Comparison of ENCODE assay signal across 25 cellular contexts in genomic region chr1:150389650-150390049, GRCh38. TPM values are rescaled to one million over a fixed set of nuclear protein-coding genes. Genes with fewer than 3 reads are reported as not detected.
A peak's percentile ranks its signal among the peaks of the same experiment; 100 is the strongest.
DNase-seq lines count a peak whose midpoint lies in the region; ATAC-seq, FAIRE-seq and TF ChIP-seq lines count a peak whose summit lies in the region.
"Had no signal": no experiment of that assay in that cellular context is flagged by ENCODE, and none has a peak within 500 bp of the region (broad histone marks: within the 10 kb centered on the region; RNA-seq: fewer than 3 reads in every experiment).

No MANE protein-coding gene starts in this region.

- SMC1A ChIA-PET in GM12878 (lab: Charles Lee; ENCODE audit: uncharacterized antibody, unreplicated experiment), result interaction anchor here (0.9 to 1.5 kb wide), 3 partner anchors 12 to 26 kb away, joined by 3 to 5 read pairs (median 4); partner anchors contain the start of gene RPRD2

- DNase-seq in activated naive CD8-positive, alpha-beta T cell treated with anti-CD3 and anti-CD28 coated beads for 36 hours, result no peak
- no peak for DNase-seq in activated naive CD8-positive, alpha-beta T cell treated with anti-CD3 and anti-CD28 coated beads, Interleukin-2, amount 50 U/mL, for 24 hours
- DNase-seq in GM12878 (ENCODE audit: low read depth, low spot score), result no peak
- no peak for DNase-seq in left lung
- no peak for DNase-seq in stimulated activated naive B cell treated with anti-CD40 and anti-IgM and Interleukin-4, amounts not matched to agents 10 μg/mL and 1 μg/mL and 100 μg/mL, for 72 hours
- no peak for DNase-seq in HFFc6
- DNase-seq in GM12892 (ENCODE audit: insufficient read length), result no peak
- DNase-seq: activated CD4-positive, alpha-beta memory T cell treated with anti-CD3 and anti-CD28 coated beads for 36 hours; C1 segment of cervical spinal cord; dermis blood vessel endothelial cell; foreskin keratinocyte; hippocampal formation; islet precursor cell; Karpas-422; NCI-H1048; NCI-H2029; NCI-H446; occipital lobe; right lobe of liver; T-helper 2 cell; WERI-Rb-1 had no signal

- H3K4me3 Mint-ChIP-seq in activated naive CD8-positive, alpha-beta T cell treated with anti-CD3 and anti-CD28 coated beads for 36 hours, result no peak overlapping the region
- no peak overlapping the region for H3K4me3 Mint-ChIP-seq in activated naive CD8-positive, alpha-beta T cell treated with anti-CD3 and anti-CD28 coated beads, Interleukin-2, amount 50 U/mL, for 24 hours
- no peak overlapping the region for H3K4me3 Mint-ChIP-seq in stimulated activated naive B cell treated with anti-CD40 and anti-IgM and Interleukin-4, amounts not matched to agents 10 μg/mL and 1 μg/mL and 100 μg/mL, for 72 hours
- H3K4me3 Mint-ChIP-seq in HFFc6, result no peak overlapping the region
- H3K4me3 Mint-ChIP-seq: activated CD4-positive, alpha-beta memory T cell treated with anti-CD3 and anti-CD28 coated beads for 36 hours; activated naive CD8-positive, alpha-beta T cell had no signal

- RAD21 ChIA-PET in GM12878 (lab: Charles Lee; ENCODE audit: unreplicated experiment), result no interaction called here

- no peaks in the 10 kb centered on the region; the same call in 2 of the 3 replicates for H3K9me3 ChIP-seq in GM12878 (replicated peaks; ENCODE audit: control insufficient read depth, insufficient read depth, low read length)
- no peaks in the 10 kb centered on the region for H3K9me3 ChIP-seq in left lung
- H3K9me3 ChIP-seq: right lobe of liver had no signal

- no peak for TF ChIP-seq EP300 in GM12878 (IDR thresholded peaks at IDR 0.05; ENCODE audit: borderline replicate concordance in 1 of 2, control insufficient read depth in 1 of 2, low read depth in 2 of 2, low read length in 2 of 2)

- FAIRE-seq in GM12878 (lab: Jason Lieb, UNC) (no peak), GM12892 (lab: Jason Lieb, UNC) (no peak)

- no peak for TF ChIP-seq RAD21 in GM12878 (IDR thresholded peaks at IDR 0.05; ENCODE audit: insufficient read depth, low read depth, low read length)

- H3K27ac Mint-ChIP-seq in activated naive CD8-positive, alpha-beta T cell treated with anti-CD3 and anti-CD28 coated beads for 36 hours, result peak overlapping the region; percentile 1
- no peak overlapping the region for H3K27ac Mint-ChIP-seq in activated naive CD8-positive, alpha-beta T cell treated with anti-CD3 and anti-CD28 coated beads, Interleukin-2, amount 50 U/mL, for 24 hours
- H3K27ac Mint-ChIP-seq in stimulated activated naive B cell treated with anti-CD40 and anti-IgM and Interleukin-4, amounts not matched to agents 10 μg/mL and 1 μg/mL and 100 μg/mL, for 72 hours, result peak overlapping the region; percentile 28
- no peak overlapping the region for H3K27ac Mint-ChIP-seq in HFFc6
- H3K27ac Mint-ChIP-seq: activated CD4-positive, alpha-beta memory T cell treated with anti-CD3 and anti-CD28 coated beads for 36 hours; activated naive CD8-positive, alpha-beta T cell had no signal

- H3K27me3 Mint-ChIP-seq in activated naive CD8-positive, alpha-beta T cell treated with anti-CD3 and anti-CD28 coated beads for 36 hours, result no peaks in the 10 kb centered on the region
- no peaks in the 10 kb centered on the region for H3K27me3 Mint-ChIP-seq in activated naive CD8-positive, alpha-beta T cell treated with anti-CD3 and anti-CD28 coated beads, Interleukin-2, amount 50 U/mL, for 24 hours
- no peaks in the 10 kb centered on the region for H3K27me3 Mint-ChIP-seq in stimulated activated naive B cell treated with anti-CD40 and anti-IgM and Interleukin-4, amounts not matched to agents 10 μg/mL and 1 μg/mL and 100 μg/mL, for 72 hours
- no peaks in the 10 kb centered on the region; the same call in 1 of the 2 replicates for H3K27me3 Mint-ChIP-seq in HFFc6 (ENCODE audit: insufficient read depth)
- H3K27me3 Mint-ChIP-seq: activated CD4-positive, alpha-beta memory T cell treated with anti-CD3 and anti-CD28 coated beads for 36 hours; activated naive CD8-positive, alpha-beta T cell had no signal

- H3K4me3 ChIP-seq in GM12878 (no peak overlapping the region), left lung (no peak overlapping the region)
- H3K4me3 ChIP-seq: lung, right lobe of liver, SK-N-MC had no signal

- TSS peak; percentile 39 for BruUV-seq in GM12878 (replicated peaks; lab: Mats Ljungman, UMichigan)

- no peak for ATAC-seq in activated naive CD8-positive, alpha-beta T cell treated with anti-CD3 and anti-CD28 coated beads, Interleukin-2, amount 50 U/mL, for 24 hours
- ATAC-seq in GM12878, result no peak
- ATAC-seq in left lung, result peak; percentile 40
- ATAC-seq in stimulated activated naive B cell treated with anti-CD40 and anti-IgM and Interleukin-4, amounts not matched to agents 10 μg/mL and 1 μg/mL and 100 μg/mL, for 72 hours (replicated peaks), result no peak
- ATAC-seq in HG03378 (IDR thresholded peaks at IDR 0.05; ENCODE audit: unreplicated experiment), result no peak
- ATAC-seq: foreskin keratinocyte had no signal

- POLR2A ChIA-PET in GM12878 (lab: Charles Lee), result interaction anchor here (1.1 to 1.6 kb wide), 2 partner anchors 15 to 26 kb away, joined by 4 to 5 read pairs; partner anchors contain the start of gene RPRD2

- H3K4me1 Mint-ChIP-seq in activated naive CD8-positive, alpha-beta T cell treated with anti-CD3 and anti-CD28 coated beads for 36 hours, result peaks cover 36% of the 10 kb centered on the region
- peaks cover 39% of the 10 kb centered on the region for H3K4me1 Mint-ChIP-seq in activated naive CD8-positive, alpha-beta T cell treated with anti-CD3 and anti-CD28 coated beads, Interleukin-2, amount 50 U/mL, for 24 hours
- peaks cover 18 to 44% of the 10 kb centered on the region in 2 donors for H3K4me1 Mint-ChIP-seq in stimulated activated naive B cell treated with anti-CD40 and anti-IgM and Interleukin-4, amounts not matched to agents 10 μg/mL and 1 μg/mL and 100 μg/mL, for 72 hours
- H3K4me1 Mint-ChIP-seq in HFFc6 (ENCODE audit: low read depth), result no peaks in the 10 kb centered on the region

- no peak overlapping the region for H3K9ac ChIP-seq in GM12878 (ENCODE audit: control insufficient read depth, insufficient read depth, low read length)

- 65% methylated on average over 4 of the region's 4 CpGs for WGBS in GM12878 (ENCODE audit: insufficient coverage, insufficient replicate concordance, low lambda C conversion rate, missing lambda C conversion rate)

- H3K79me2 ChIP-seq in GM12878 (ENCODE audit: control insufficient read depth, insufficient read depth, low read length), result peaks cover 60% of the 10 kb centered on the region

- CTCF ChIA-PET in GM12878 (lab: Yijun Ruan, JAX), result interaction anchor here (1.1 kb wide), 1 partner anchor 13 kb away, joined by 3 read pairs; no protein-coding TSS in a partner anchor

- peaks cover 7% of the 10 kb centered on the region for H3K36me3 Mint-ChIP-seq in activated naive CD8-positive, alpha-beta T cell treated with anti-CD3 and anti-CD28 coated beads for 36 hours
- peaks cover 2% of the 10 kb centered on the region for H3K36me3 Mint-ChIP-seq in activated naive CD8-positive, alpha-beta T cell treated with anti-CD3 and anti-CD28 coated beads, Interleukin-2, amount 50 U/mL, for 24 hours (ENCODE audit: low read depth)
- H3K36me3 Mint-ChIP-seq in stimulated activated naive B cell treated with anti-CD40 and anti-IgM and Interleukin-4, amounts not matched to agents 10 μg/mL and 1 μg/mL and 100 μg/mL, for 72 hours, result peaks cover 6 to 13% of the 10 kb centered on the region in 2 donors
- H3K36me3 Mint-ChIP-seq in HFFc6 (ENCODE audit: low read depth), result peaks cover 4% of the 10 kb centered on the region; the same call in 1 of the 2 replicates

- in situ Hi-C loops in GM12878 (cut with MboI), result no loop called here

- no peaks in the 10 kb centered on the region for H3K27me3 ChIP-seq in GM12878 (replicated peaks in 1 of 2; ENCODE audit: control insufficient read depth in 2 of 2, insufficient read depth in 2 of 2, low read length in 1 of 2)
- no peaks in the 10 kb centered on the region for H3K27me3 ChIP-seq in left lung
- H3K27me3 ChIP-seq: foreskin keratinocyte, right lobe of liver had no signal

- H2AFZ ChIP-seq in GM12878 (ENCODE audit: control insufficient read depth, low read depth, low read length), result no peak overlapping the region

- peaks cover 1% of the 10 kb centered on the region for H3K9me3 Mint-ChIP-seq in activated naive CD8-positive, alpha-beta T cell treated with anti-CD3 and anti-CD28 coated beads for 36 hours
- no peaks in the 10 kb centered on the region for H3K9me3 Mint-ChIP-seq in activated naive CD8-positive, alpha-beta T cell treated with anti-CD3 and anti-CD28 coated beads, Interleukin-2, amount 50 U/mL, for 24 hours
- no peaks in the 10 kb centered on the region for H3K9me3 Mint-ChIP-seq in stimulated activated naive B cell treated with anti-CD40 and anti-IgM and Interleukin-4, amounts not matched to agents 10 μg/mL and 1 μg/mL and 100 μg/mL, for 72 hours
- no peaks in the 10 kb centered on the region for H3K9me3 Mint-ChIP-seq in HFFc6
- H3K9me3 Mint-ChIP-seq: activated CD4-positive, alpha-beta memory T cell treated with anti-CD3 and anti-CD28 coated beads for 36 hours had no signal

- H3K27ac ChIP-seq in GM12878 (ENCODE audit: control insufficient read depth, insufficient read depth), result no peak overlapping the region
- H3K27ac ChIP-seq in left lung, result no peak overlapping the region
- H3K27ac ChIP-seq: foreskin keratinocyte, right lobe of liver, SK-N-MC, WERI-Rb-1 had no signal

- intact Hi-C loops in GM12878 (cut with micrococcal nuclease; ENCODE audit: unreplicated experiment), result no loop called here
- intact Hi-C loops in left lung (cut with DNase I), result no loop called here

- H3K4me1 ChIP-seq in GM12878 (ENCODE audit: control insufficient read depth, insufficient read depth, low read length) (peaks cover 10% of the 10 kb centered on the region), left lung (peaks cover 6 to 26% of the 10 kb centered on the region in 2 donors)

- no peaks in the 10 kb centered on the region for H4K20me1 ChIP-seq in GM12878 (ENCODE audit: control insufficient read depth, insufficient read depth)

- no peak overlapping the region for H3K4me2 ChIP-seq in GM12878 (ENCODE audit: control insufficient read depth, insufficient read depth)

- TF ChIP-seq CTCF in GM12878 (IDR thresholded peaks at IDR 0.05 in 2 of 3, conservative IDR thresholded peaks at IDR 0.05 in 1 of 3; ENCODE audit: control insufficient read depth in 2 of 3, extremely low read depth in 1 of 3, insufficient read depth in 1 of 3, low read depth in 3 of 3, low read length in 3 of 3), result no peak
- TF ChIP-seq CTCF in left lung (IDR thresholded peaks at IDR 0.05), result no peak
- no peak for TF ChIP-seq CTCF in HFFc6 (IDR thresholded peaks at IDR 0.05)

- TF ChIP-seq POLR2A in GM12878 (IDR thresholded peaks at IDR 0.05; ENCODE audit: low read depth, low read length) (no peak), GM12892 (IDR thresholded peaks at IDR 0.05; ENCODE audit: low read depth, low read length) (no peak)

- H3K36me3 ChIP-seq in GM12878 (ENCODE audit: control insufficient read depth in 2 of 2, insufficient read depth in 2 of 2, low read length in 1 of 2) (peaks cover 0 to 2% of the 10 kb centered on the region in 2 experiments; a peak in 1 of 4 replicates), left lung (no peaks in the 10 kb centered on the region)
- H3K36me3 ChIP-seq: right lobe of liver had no signal

RNA-seq across cellular contexts. Expression of gene RPRD2, which starts 25.7 kb away (rescaled TPM):
- total RNA-seq in activated naive CD8-positive, alpha-beta T cell treated with anti-CD3 and anti-CD28 coated beads for 36 hours, result 10 to 100 TPM; 21.7 to 22.8 TPM
- total RNA-seq in GM12878 (2013; cell fraction: nucleolus; rRNA removed), result 50.4 and 51.3 TPM in 2 replicates
- total RNA-seq in GM12878 (2014; rRNA removed), result 7.9 and 8.7 TPM in 2 replicates
- 9.2 and 9.4 TPM in 2 replicates for total RNA-seq in GM12878 (2014; rRNA removed; fragmentation: Illumina TruSeq; extraction: Trizol)
- 24.5 and 24.8 TPM in 2 replicates for total RNA-seq in GM12878 (2021)
- 7.8 TPM for polyA plus RNA-seq in GM12878 (2011; ENCODE audit: low read depth)
- polyA plus RNA-seq in GM12878 (2011; rRNA removed), result 6.5 and 16.1 TPM in 2 replicates
- 10.1 and 13.1 TPM in 2 replicates for polyA plus RNA-seq in GM12878 (2011; cell fraction: cytosol; rRNA removed)
- polyA plus RNA-seq in GM12878 (2011; cell fraction: nucleus; rRNA removed), result 14.2 and 15.4 TPM in 2 replicates
- polyA plus RNA-seq in GM12878 (2012), result 11.6 and 11.9 TPM in 2 replicates
- 22.7 and 23.0 TPM in 2 replicates for polyA plus RNA-seq in GM12878 (2014; fragmentation: Illumina TruSeq; extraction: Trizol)
- 1 to 10 TPM; 1.9 to 4.0 TPM for polyA plus RNA-seq in GM12878 (2014; fragmentation: Nextera tagmentation; extraction: Ambion mirVana)
- 10.4 and 12.6 TPM in 2 replicates for polyA plus RNA-seq in GM12878 (2014; rRNA removed)
- 10 to 100 TPM; 21.6 to 24.2 TPM for polyA plus RNA-seq in GM12878 (2016; fragmentation: Nextera tagmentation; extraction: Ambion mirVana)
- polyA minus RNA-seq in GM12878 (2011; rRNA and poly(A)+ RNA removed), result 13.8 and 14.6 TPM in 2 replicates
- 9.9 and 10.8 TPM in 2 replicates for polyA minus RNA-seq in GM12878 (2011; cell fraction: cytosol; rRNA and poly(A)+ RNA removed)
- polyA minus RNA-seq in GM12878 (2011; cell fraction: nucleus; rRNA and poly(A)+ RNA removed), result 15.5 and 24.6 TPM in 2 replicates
- total RNA-seq in left lung, result 10 to 100 TPM; 26.2 to 29.3 TPM
- 10 to 100 TPM; 24.0 to 27.9 (median 25.7) TPM for total RNA-seq in HFFc6 (2021; fragmentation: NEBNext Ultra II Directional; extraction: Animal tissue kit (Norgen Biotek cat#: 25700))
- 9.0 TPM for polyA plus RNA-seq in GM12892 (2012; ENCODE audit: missing spikeins)

Comparison
In these comparisons a context has a peak if more than half of its experiments do, and no peak if none do; other contexts are left out.
1. H3K27ac Mint-ChIP-seq: peak in activated naive CD8-positive, alpha-beta T cell treated with anti-CD3 and anti-CD28 coated beads for 36 hours (single experiment) and stimulated activated naive B cell treated with anti-CD40 and anti-IgM and Interleukin-4, amounts not matched to agents 10 μg/mL and 1 μg/mL and 100 μg/mL, for 72 hours (single experiment); none in activated naive CD8-positive, alpha-beta T cell treated with anti-CD3 and anti-CD28 coated beads, Interleukin-2, amount 50 U/mL, for 24 hours (single experiment) and HFFc6 (single experiment).